ENCODE assay signal across 9 cellular contexts in genomic region chr19:1860821-1861598, GRCh38. TPM values are rescaled to one million over a fixed set of nuclear protein-coding genes. Genes with fewer than 3 reads are reported as not detected.
DNase-seq lines count a peak whose midpoint lies in the region; ATAC-seq, FAIRE-seq and TF ChIP-seq lines count a peak whose summit lies in the region.
"Had no signal": no experiment of that assay in that cellular context is flagged by ENCODE, and none has a peak within 500 bp of the region (broad histone marks: within the 10 kb centered on the region; RNA-seq: fewer than 3 reads in every experiment).

No MANE protein-coding gene starts in this region.

- no peak overlapping the region for H3K27ac ChIP-seq in OCI-LY3 (ENCODE audit: low read length)
- H3K27ac ChIP-seq: epithelial cell of prostate had no signal

- H3K4me1 Mint-ChIP-seq in osteocyte (ENCODE audit: unreplicated experiment) = peaks cover 52% of the 10 kb centered on the region

- DNase-seq in osteocyte (ENCODE audit: extremely low spot score, unreplicated experiment) (no peak), HEK293T (ENCODE audit: extremely low spot score) (no peak), HTR-8/SVneo (ENCODE audit: insufficient read length, low spot score) (no peak), glomerular visceral epithelial cell (ENCODE audit: extremely low spot score) (no peak)

- no peaks in the 10 kb centered on the region for H3K27me3 Mint-ChIP-seq in osteocyte (ENCODE audit: unreplicated experiment)

- CTCF ChIA-PET in HEK293T (lab: Yijun Ruan, JAX) = no interaction called here

- H3K36me3 ChIP-seq in ES-I3 (ENCODE audit: insufficient read depth, low read length) (no peaks in the 10 kb centered on the region), OCI-LY3 (replicated peaks; ENCODE audit: low read depth, low read length) (no peaks in the 10 kb centered on the region), endocrine pancreas (ENCODE audit: control insufficient read depth, insufficient read depth, low read length) (no peaks in the 10 kb centered on the region)

- peaks cover 82% of the 10 kb centered on the region for H3K79me2 ChIP-seq in OCI-LY3 (ENCODE audit: low read length)

- no peak for TF ChIP-seq CTCF in OCI-LY3 (IDR thresholded peaks at IDR 0.05; ENCODE audit: low read depth, low read length)
- TF ChIP-seq CTCF in osteocyte (IDR thresholded peaks at IDR 0.05) = no peak

- no peak overlapping the region for H2AFZ ChIP-seq in OCI-LY3 (ENCODE audit: low read depth, low read length)

- H4K20me1 ChIP-seq in OCI-LY3 (ENCODE audit: insufficient read depth, low read length) = peaks cover 50% of the 10 kb centered on the region

- POLR2A ChIA-PET in HEK293T (lab: Yijun Ruan, JAX) = no interaction called here

- H3K9me3 Mint-ChIP-seq in osteocyte (ENCODE audit: unreplicated experiment) = no peaks in the 10 kb centered on the region

- FAIRE-seq in HTR-8/SVneo (lab: Jason Lieb, UNC) = no peak

- H3K9ac ChIP-seq in ES-I3 (ENCODE audit: low read depth, low read length) = peak overlapping the region; percentile 85
- peak overlapping the region; percentile 95 for H3K9ac ChIP-seq in OCI-LY3 (ENCODE audit: low read length)
- H3K9ac ChIP-seq in endocrine pancreas (ENCODE audit: control insufficient read depth, insufficient read depth, low read length) = peak overlapping the region; percentile 41

- H3K4me3 ChIP-seq in OCI-LY3 (ENCODE audit: low read length) = peak overlapping the region; percentile 95
- no peak overlapping the region for H3K4me3 ChIP-seq in endocrine pancreas (ENCODE audit: control insufficient read depth, insufficient read depth, low read length)

- H3K36me3 Mint-ChIP-seq in osteocyte (ENCODE audit: unreplicated experiment) = no peaks in the 10 kb centered on the region

- ATAC-seq in HG02798 (IDR thresholded peaks at IDR 0.05; ENCODE audit: poor library complexity, unreplicated experiment) = no peak

- peak overlapping the region; percentile 90 for H3K4me3 Mint-ChIP-seq in osteocyte (ENCODE audit: unreplicated experiment)

- H3K4me2 ChIP-seq in OCI-LY3 (ENCODE audit: low read length) = peak overlapping the region; percentile 99

- H3K4me1 ChIP-seq in ES-I3 (ENCODE audit: insufficient read depth, low read length) (peaks cover 19% of the 10 kb centered on the region; the same call in 1 of the 2 replicates), OCI-LY3 (ENCODE audit: low read length) (peaks cover 58% of the 10 kb centered on the region), endocrine pancreas (ENCODE audit: control insufficient read depth, insufficient read depth, low read length) (no peaks in the 10 kb centered on the region)

- H3K9me3 ChIP-seq in ES-I3 (ENCODE audit: control insufficient read depth, insufficient read depth, low read length) (no peaks in the 10 kb centered on the region), OCI-LY3 (ENCODE audit: insufficient read depth, low read length) (no peaks in the 10 kb centered on the region), endocrine pancreas (ENCODE audit: control insufficient read depth, low read length) (no peaks in the 10 kb centered on the region)

- H3K27ac Mint-ChIP-seq in osteocyte (ENCODE audit: unreplicated experiment) = peak overlapping the region; percentile 86

- H3K27me3 ChIP-seq in OCI-LY3 (ENCODE audit: low read depth, low read length) = no peaks in the 10 kb centered on the region
- H3K27me3 ChIP-seq in endocrine pancreas (ENCODE audit: control insufficient read depth, insufficient read depth, low read length) = no peaks in the 10 kb centered on the region

TF ChIP-seq in HEK293T, 16 proteins besides CTCF, POLR2A, EP300 and RAD21:
- TF ChIP-seq FOXM1 (IDR thresholded peaks at IDR 0.05; ENCODE audit: borderline replicate concordance) (no peak), NFRKB (IDR thresholded peaks at IDR 0.05) (no peak), ARNT (IDR thresholded peaks at IDR 0.05) (no peak), FOXA1 (IDR thresholded peaks at IDR 0.05) (no peak), ELF4 (IDR thresholded peaks at IDR 0.05) (no peak), FOXK2 (IDR thresholded peaks at IDR 0.05) (no peak), BHLHE40 (IDR thresholded peaks at IDR 0.05; ENCODE audit: borderline replicate concordance) (no peak), LEF1 (IDR thresholded peaks at IDR 0.05; ENCODE audit: borderline replicate concordance) (no peak), SP1 (IDR thresholded peaks at IDR 0.05) (no peak), TARDBP (IDR thresholded peaks at IDR 0.05) (no peak), PKNOX1 (IDR thresholded peaks at IDR 0.05) (no peak), HDGF (IDR thresholded peaks at IDR 0.05; ENCODE audit: borderline replicate concordance) (no peak), SUZ12 (IDR thresholded peaks at IDR 0.05) (no peak), CTBP1 (IDR thresholded peaks at IDR 0.05; ENCODE audit: borderline replicate concordance) (no peak), ZNF384 (IDR thresholded peaks at IDR 0.05) (no peak), L3MBTL2 (conservative IDR thresholded peaks at IDR 0.05) (no peak)
TF ChIP-seq in HEK293T: peak in this region for 0.

RNA-seq across cellular contexts. Expression of gene KLF16, which starts 2.4 kb away (rescaled TPM):
- 25.1 and 26.3 TPM in 2 replicates for total RNA-seq in osteocyte

RNA-seq across cellular contexts. Expression of gene REXO1, which starts 12.7 kb away (rescaled TPM):
- total RNA-seq in osteocyte = 29.8 and 39.3 TPM in 2 replicates

RNA-seq across cellular contexts. Expression of gene ABHD17A, which starts 24.3 kb away (rescaled TPM):
- 63.4 and 64.0 TPM in 2 replicates for total RNA-seq in osteocyte

RNA-seq across cellular contexts. Expression of gene ADAT3, which starts 44.2 kb away (rescaled TPM):
- total RNA-seq in osteocyte = 6.8 and 7.4 TPM in 2 replicates

RNA-seq across cellular contexts. Expression of gene SCAMP4, which starts 44.2 kb away (rescaled TPM):
- 75.8 and 79.4 TPM in 2 replicates for total RNA-seq in osteocyte

Comparison
In these comparisons a context has a peak if more than half of its experiments do, and no peak if none do; other contexts are left out.
1. H3K9ac ChIP-seq: peak in every context shown above with its lines; median percentile 95 in OCI-LY3; 85 in ES-I3; 41 in endocrine pancreas.